Comparison of ENCODE assay signal across 20 cellular contexts in the genomic region with DNA sequence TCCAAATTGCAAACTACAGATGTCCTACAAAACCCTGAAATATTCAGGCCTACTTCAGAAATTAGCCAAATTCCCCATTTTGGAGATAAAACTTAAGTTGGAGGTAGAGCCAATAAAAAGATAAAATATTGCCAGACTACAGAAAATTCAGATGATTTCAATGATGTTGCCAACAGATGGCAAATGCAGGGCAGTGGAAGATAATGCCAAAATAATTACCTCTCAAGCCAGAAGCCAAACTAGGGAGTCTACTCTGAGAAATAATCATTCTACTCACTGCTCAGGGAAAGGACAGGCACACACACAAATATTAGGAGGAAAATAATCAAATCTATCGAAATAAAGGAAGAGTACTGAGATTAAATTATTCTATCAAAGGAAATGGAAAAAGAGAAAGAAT.
"Had no signal": no experiment of that assay in that cellular context is flagged by ENCODE, and none has a peak within 500 bp of the region (broad histone marks: within the 10 kb centered on the region; RNA-seq: fewer than 3 reads in every experiment).

No MANE protein-coding gene starts in this region.

- FAIRE-seq: colon, endothelial cell of umbilical vein, kidney had no signal

- DNase-seq: effector CD8-positive, alpha-beta T cell; foreskin keratinocyte; heart left ventricle; kidney; mucosa of descending colon; naive thymus-derived CD4-positive, alpha-beta T cell; nucleus accumbens; right cardiac atrium; sigmoid colon; stimulated activated CD4-positive, alpha-beta T cell treated with anti-CD3 and anti-CD28 coated beads, Interleukin-2, amount 100 ng/mL, for 24 hours; stimulated activated CD4-positive, alpha-beta T cell treated with anti-CD3 and anti-CD28 coated beads, Interleukin-4, amount 100 ng/mL, for 24 hours; stimulated activated naive CD8-positive, alpha-beta T cell treated with anti-CD3 and anti-CD28 coated beads, Interleukin-15, Interleukin-2, amounts not matched to agents 100 U/mL and 50 U/mL, for 24 hours; substantia nigra; testis; tibial artery had no signal

- ATAC-seq: foreskin keratinocyte; gastroesophageal sphincter; heart left ventricle; left lobe of liver; mucosa of descending colon; naive thymus-derived CD4-positive, alpha-beta T cell; right cardiac atrium; stimulated activated memory B cell treated with anti-CD40 and anti-IgM and Interleukin-4, amounts not matched to agents 10 μg/mL and 1 μg/mL and 100 μg/mL, for 72 hours; stimulated activated naive CD8-positive, alpha-beta T cell treated with anti-CD3 and anti-CD28 coated beads, Interleukin-15, Interleukin-2, amounts not matched to agents 100 U/mL and 50 U/mL, for 24 hours had no signal
